12 cellular contexts compared by ENCODE assay signal in the genomic region with DNA sequence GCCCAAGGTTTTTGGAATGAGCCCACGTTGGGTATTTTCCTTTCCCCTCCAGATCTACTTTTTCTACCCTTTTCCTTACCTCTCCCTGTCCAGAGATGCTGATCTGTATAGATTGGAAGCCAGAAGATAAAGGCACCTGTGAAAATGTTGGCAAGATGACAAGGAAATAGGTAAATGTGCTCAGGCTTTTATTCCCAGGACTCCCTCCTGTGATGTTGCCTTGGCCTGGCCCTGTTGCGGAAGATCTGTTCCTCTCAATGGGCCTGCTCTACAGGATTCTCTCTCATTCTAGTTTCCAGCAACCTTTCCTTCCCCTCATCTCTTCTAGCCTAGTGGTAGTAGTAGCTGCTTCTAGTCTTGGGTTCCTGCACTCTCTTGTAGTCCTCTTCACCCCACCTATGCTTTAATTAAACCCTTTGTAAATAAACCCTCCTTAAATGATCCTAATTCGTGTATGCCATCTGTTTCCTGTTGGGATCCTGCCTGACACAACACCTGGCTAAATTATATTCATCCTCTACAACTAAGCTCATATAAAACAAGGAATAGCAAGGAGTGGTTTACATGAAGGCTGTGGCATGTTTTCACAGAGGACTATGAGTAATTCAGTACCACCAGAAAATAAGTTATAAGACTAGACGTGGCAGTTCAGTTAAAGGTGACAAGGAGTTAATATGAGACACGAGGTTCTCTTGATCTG.
DNase-seq lines count a peak whose midpoint lies in the region; ATAC-seq, FAIRE-seq and TF ChIP-seq lines count a peak whose summit lies in the region.
"Had no signal": no experiment of that assay in that cellular context is flagged by ENCODE, and none has a peak within 500 bp of the region (broad histone marks: within the 10 kb centered on the region; RNA-seq: fewer than 3 reads in every experiment).

No MANE protein-coding gene starts in this region.

- peak overlapping the region in 1 of 2 donors; percentile 19 for H3K9ac ChIP-seq in colonic mucosa (ENCODE audit: low read depth in 2 of 2, low read length in 2 of 2)

- intact Hi-C loops in colonic mucosa (cut with DNase I) = no loop called here
- intact Hi-C loops in pancreas (cut with DNase I) = loop anchor here (5.0 to 10.0 kb wide), 2 partner anchors 194 to 197 kb away; no protein-coding TSS in a partner anchor

- no peaks in the 10 kb centered on the region for H3K27me3 ChIP-seq in colonic mucosa
- H3K27me3 ChIP-seq in pancreas = no peaks in the 10 kb centered on the region
- H3K27me3 ChIP-seq: BE2C, testis had no signal

- H3K4me1 ChIP-seq in colonic mucosa = no peaks in the 10 kb centered on the region
- no peaks in the 10 kb centered on the region for H3K4me1 ChIP-seq in pancreas
- H3K4me1 ChIP-seq: BE2C, testis had no signal

- FAIRE-seq in pancreas (lab: Jason Lieb, UNC) = peak; percentile 88

- H3K4me3 ChIP-seq in colonic mucosa (no peak overlapping the region), pancreas (no peak overlapping the region)
- H3K4me3 ChIP-seq: testis had no signal

- ATAC-seq in pancreas = peak in 3 of 4 donors; percentile 31 to 57 (median 44)

- H3K27ac ChIP-seq in colonic mucosa = peak overlapping the region; percentile 74
- no peak overlapping the region for H3K27ac ChIP-seq in pancreas
- H3K27ac ChIP-seq: RWPE1, testis had no signal

- DNase-seq in NCI-H1105 treated with DMSO at 0.1 percent for 48 hours (lab: John Stamatoyannopoulos, UW) (peak; percentile 40), NCI-H1105 (lab: John Stamatoyannopoulos, UW) (no peak), NCI-H524 (lab: John Stamatoyannopoulos, UW) (peak; percentile 66 to 86), colonic mucosa (no peak), pancreas (no peak), DMS 273 (lab: John Stamatoyannopoulos, UW; ENCODE audit: unreplicated experiment) (no peak), NCI-H1694 treated with DMSO at 0.1 percent for 48 hours (lab: John Stamatoyannopoulos, UW) (no peak), globus pallidus (ENCODE audit: low spot score) (no peak)
- DNase-seq: NCI-H1436 treated with DMSO at 0.1 percent for 48 hours had no signal

- no peaks in the 10 kb centered on the region for H3K36me3 ChIP-seq in colonic mucosa
- H3K36me3 ChIP-seq in pancreas = no peaks in the 10 kb centered on the region
- H3K36me3 ChIP-seq: BE2C had no signal

- WGBS in pancreas, 2 donors = 60 to 63% methylated on average over 5 of the region's 5 CpGs

- H3K9me3 ChIP-seq in colonic mucosa (no peaks in the 10 kb centered on the region), pancreas (no peaks in the 10 kb centered on the region)
- H3K9me3 ChIP-seq: BE2C, testis had no signal

- TF ChIP-seq CTCF in colonic mucosa (IDR thresholded peaks at IDR 0.05) (no peak), pancreas (IDR thresholded peaks at IDR 0.05) (no peak)

Comparison
In these comparisons a context has a peak if more than half of its experiments do, and no peak if none do; other contexts are left out.
1. DNase-seq: peak in NCI-H1105 treated with DMSO at 0.1 percent for 48 hours (single experiment) and NCI-H524 (2 of 2); none in NCI-H1105 (single experiment), colonic mucosa (single experiment), pancreas (0 of 6), DMS 273 (single experiment), NCI-H1694 treated with DMSO at 0.1 percent for 48 hours (single experiment) and globus pallidus (single experiment).